Comparison of ENCODE assay signal across 8 cellular contexts in genomic region chr4:41887821-41888699, GRCh38. TPM values are rescaled to one million over a fixed set of nuclear protein-coding genes. Genes with fewer than 3 reads are reported as not detected.
DNase-seq lines count a peak whose midpoint lies in the region; ATAC-seq, FAIRE-seq and TF ChIP-seq lines count a peak whose summit lies in the region.

No MANE protein-coding gene starts in this region.

- no peak overlapping the region for H3K9ac ChIP-seq in keratinocyte (ENCODE audit: control insufficient read depth, extremely low read depth, insufficient read depth, low read length)

- H3K9me3 ChIP-seq in keratinocyte (ENCODE audit: control insufficient read depth, low read depth, low read length) (no peaks in the 10 kb centered on the region), suprapubic skin (no peaks in the 10 kb centered on the region)

- TF ChIP-seq CTCF in keratinocyte (optimal IDR thresholded peaks at IDR 0.05 in 1 of 3, IDR thresholded peaks at IDR 0.05 in 1 of 3, conservative IDR thresholded peaks at IDR 0.05 in 1 of 3; ENCODE audit: extremely low read depth in 1 of 3, insufficient read depth in 2 of 3, low read length in 3 of 3) (peak; percentile 43 to 65 (median 50)), suprapubic skin (IDR thresholded peaks at IDR 0.05) (peak; percentile 74 to 80)

- H3K4me1 ChIP-seq in keratinocyte (ENCODE audit: control insufficient read depth, extremely low read depth, insufficient read depth, low read length) (no peaks in the 10 kb centered on the region), suprapubic skin (no peaks in the 10 kb centered on the region)

- H3K4me2 ChIP-seq in keratinocyte (ENCODE audit: control insufficient read depth, extremely low read depth, insufficient read depth, low read depth, low read length): no peak overlapping the region

- no peak for FAIRE-seq in keratinocyte (lab: Jason Lieb, UNC)
- no peak for FAIRE-seq in H54 (lab: Jason Lieb, UNC)

- ATAC-seq in GM21786 (IDR thresholded peaks at IDR 0.05; ENCODE audit: unreplicated experiment): no peak

- dilution Hi-C loops in keratinocyte (cut with MboI; ENCODE audit: extremely low pct_ligation_motif_present, low sequenced_read_pairs): no loop called here

- TF ChIP-seq EP300 in suprapubic skin (IDR thresholded peaks at IDR 0.05): no peak

- H3K27me3 ChIP-seq in keratinocyte (ENCODE audit: control insufficient read depth, extremely low read depth, insufficient read depth, low read length) (peaks cover 12% of the 10 kb centered on the region), suprapubic skin (peaks cover 31% of the 10 kb centered on the region)

- H3K27ac ChIP-seq in keratinocyte (ENCODE audit: control insufficient read depth, insufficient read depth, low read length): no peak overlapping the region
- no peak overlapping the region for H3K27ac ChIP-seq in suprapubic skin

- H4K20me1 ChIP-seq in keratinocyte (ENCODE audit: control insufficient read depth, extremely low read depth, insufficient read depth, low read length): no peaks in the 10 kb centered on the region

- no peaks in the 10 kb centered on the region for H3K79me2 ChIP-seq in keratinocyte (ENCODE audit: control insufficient read depth, insufficient read depth, low read length)

- no peak overlapping the region for H3K4me3 ChIP-seq in keratinocyte (ENCODE audit: control insufficient read depth in 2 of 3, extremely low read depth in 1 of 3, insufficient read depth in 2 of 3, low read depth in 1 of 3, low read length in 3 of 3)
- H3K4me3 ChIP-seq in suprapubic skin: no peak overlapping the region

- DNase-seq in A172 (ENCODE audit: low spot score): peak; percentile 19
- DNase-seq in ELR (ENCODE audit: low read depth): peak; percentile 59
- peak; percentile 18 for DNase-seq in NCI-H2196 treated with DMSO at 0.1 percent for 48 hours (lab: John Stamatoyannopoulos, UW; ENCODE audit: unreplicated experiment)
- peak; percentile 38 for DNase-seq in activated naive CD4-positive, alpha-beta T cell treated with anti-CD3 and anti-CD28 coated beads, Interleukin-2, amount 50 U/mL, for 16 hours
- DNase-seq in keratinocyte (ENCODE audit: low read depth, low spot score): peak; percentile 4
- no peak for DNase-seq in suprapubic skin (ENCODE audit: low spot score in 2 of 2)
- no peak for DNase-seq in H54 (ENCODE audit: insufficient read length, low spot score)

- H3K9me1 ChIP-seq in keratinocyte (ENCODE audit: control insufficient read depth, extremely low read depth, insufficient read depth, low read length): no peaks in the 10 kb centered on the region

- TF ChIP-seq POLR2A in suprapubic skin (IDR thresholded peaks at IDR 0.05) (no peak), H54 (IDR thresholded peaks at IDR 0.05; ENCODE audit: low read depth, low read length) (no peak)

- no peak overlapping the region for H2AFZ ChIP-seq in keratinocyte (ENCODE audit: control insufficient read depth, low read length)

- WGBS in suprapubic skin: 14% methylated on average over 3 of the region's 3 CpGs

- H3K36me3 ChIP-seq in keratinocyte (ENCODE audit: control insufficient read depth in 2 of 2, extremely low read depth in 1 of 2, insufficient read depth in 2 of 2, low read length in 2 of 2): no peaks in the 10 kb centered on the region
- no peaks in the 10 kb centered on the region for H3K36me3 ChIP-seq in suprapubic skin

RNA-seq across cellular contexts. Expression of gene TMEM33, which starts 47.2 kb away (rescaled TPM):
- 60.4 and 73.4 TPM in 2 replicates for total RNA-seq in A172 (2014; rRNA removed; shearing (Covaris generic))
- polyA plus RNA-seq in keratinocyte: 72.0 to 133 TPM (median 110 TPM) in 3 replicates
- 17.7 TPM for polyA plus RNA-seq in keratinocyte (2011; ENCODE audit: low read depth)
- 50.4 and 103 TPM in 2 replicates for polyA plus RNA-seq in keratinocyte (2011; cell fraction: cytosol; rRNA removed)
- polyA plus RNA-seq in keratinocyte (2011; cell fraction: nucleus; rRNA removed): 134 and 136 TPM in 2 replicates
- 55.2 and 59.6 TPM in 2 replicates for polyA plus RNA-seq in keratinocyte (2012; ENCODE audit: low replicate concordance)
- polyA minus RNA-seq in keratinocyte: 226 to 274 TPM (median 273 TPM) in 3 replicates
- polyA minus RNA-seq in keratinocyte (2011; cell fraction: cytosol; rRNA and poly(A)+ RNA removed): 119 TPM
- polyA minus RNA-seq in keratinocyte (2011; cell fraction: nucleus; rRNA and poly(A)+ RNA removed): 177 and 293 TPM in 2 replicates
- total RNA-seq in suprapubic skin: 10 to 100 TPM; 46.3 to 58.3 (median 55.1) TPM

Comparison
In these comparisons a context has a peak if more than half of its experiments do, and no peak if none do; other contexts are left out.
1. DNase-seq: peak in A172 (single experiment), ELR (single experiment), NCI-H2196 treated with DMSO at 0.1 percent for 48 hours (single experiment), activated naive CD4-positive, alpha-beta T cell treated with anti-CD3 and anti-CD28 coated beads, Interleukin-2, amount 50 U/mL, for 16 hours (single experiment) and keratinocyte (single experiment); none in suprapubic skin (0 of 2) and H54 (single experiment).